In genomic region chr3:156680243-156680930, GRCh38 we compare ENCODE assay signal across 10 cellular contexts. TPM values are rescaled to one million over a fixed set of nuclear protein-coding genes. Genes with fewer than 3 reads are reported as not detected.
DNase-seq lines count a peak whose midpoint lies in the region; ATAC-seq and TF ChIP-seq lines count a peak whose summit lies in the region.
"Had no signal": no experiment of that assay in that cellular context is flagged by ENCODE, and none has a peak within 500 bp of the region (broad histone marks: within the 10 kb centered on the region; RNA-seq: fewer than 3 reads in every experiment).

No MANE protein-coding gene starts in this region.

- intact Hi-C loops in activated CD4-positive, alpha-beta T cell treated with anti-CD3 and anti-CD28 coated beads, Interleukin-2, amount 10 ng/mL, durations not matched to agents 24 days and 14 days (cut with micrococcal nuclease), result no loop called here

- no peaks in the 10 kb centered on the region for H3K27me3 Mint-ChIP-seq in activated CD4-positive, alpha-beta T cell treated with anti-CD3 and anti-CD28 coated beads, Interleukin-2, amount 10 ng/mL, durations not matched to agents 24 days and 14 days
- H3K27me3 Mint-ChIP-seq in stimulated activated memory B cell treated with anti-CD40 and anti-IgM and Interleukin-4, amounts not matched to agents 10 μg/mL and 1 μg/mL and 100 μg/mL, for 72 hours, result no peaks in the 10 kb centered on the region

- H3K27ac Mint-ChIP-seq in activated CD4-positive, alpha-beta T cell treated with anti-CD3 and anti-CD28 coated beads, Interleukin-2, amount 10 ng/mL, durations not matched to agents 24 days and 14 days, result peak overlapping the region; percentile 1
- H3K27ac Mint-ChIP-seq in stimulated activated memory B cell treated with anti-CD40 and anti-IgM and Interleukin-4, amounts not matched to agents 10 μg/mL and 1 μg/mL and 100 μg/mL, for 72 hours, result no peak overlapping the region

- no peaks in the 10 kb centered on the region for H3K9me3 Mint-ChIP-seq in activated CD4-positive, alpha-beta T cell treated with anti-CD3 and anti-CD28 coated beads, Interleukin-2, amount 10 ng/mL, durations not matched to agents 24 days and 14 days
- H3K9me3 Mint-ChIP-seq in stimulated activated memory B cell treated with anti-CD40 and anti-IgM and Interleukin-4, amounts not matched to agents 10 μg/mL and 1 μg/mL and 100 μg/mL, for 72 hours, result no peaks in the 10 kb centered on the region

- H3K36me3 Mint-ChIP-seq in activated CD4-positive, alpha-beta T cell treated with anti-CD3 and anti-CD28 coated beads, Interleukin-2, amount 10 ng/mL, durations not matched to agents 24 days and 14 days (ENCODE audit: low read depth), result peaks cover 50% of the 10 kb centered on the region
- peaks cover 48% of the 10 kb centered on the region for H3K36me3 Mint-ChIP-seq in stimulated activated memory B cell treated with anti-CD40 and anti-IgM and Interleukin-4, amounts not matched to agents 10 μg/mL and 1 μg/mL and 100 μg/mL, for 72 hours

- H3K9ac ChIP-seq in SK-N-MC (ENCODE audit: insufficient read length), result no peak overlapping the region

- no peaks in the 10 kb centered on the region for H3K9me3 ChIP-seq in SK-N-MC (ENCODE audit: low read depth, low read length)
- H3K9me3 ChIP-seq in cardiac muscle cell (ENCODE audit: low read depth), result no peaks in the 10 kb centered on the region

- peaks cover 83% of the 10 kb centered on the region for H3K4me1 ChIP-seq in cardiac muscle cell (ENCODE audit: low read depth)

- peaks cover 87% of the 10 kb centered on the region for H3K36me3 ChIP-seq in SK-N-MC (ENCODE audit: insufficient read depth, low read length)
- H3K36me3 ChIP-seq in cardiac muscle cell, result peaks cover 45% of the 10 kb centered on the region

- H3K27me3 ChIP-seq in cardiac muscle cell, result no peaks in the 10 kb centered on the region

- H3K4me1 Mint-ChIP-seq in activated CD4-positive, alpha-beta T cell treated with anti-CD3 and anti-CD28 coated beads, Interleukin-2, amount 10 ng/mL, durations not matched to agents 24 days and 14 days, result peaks cover 67% of the 10 kb centered on the region
- peaks cover 60% of the 10 kb centered on the region for H3K4me1 Mint-ChIP-seq in stimulated activated memory B cell treated with anti-CD40 and anti-IgM and Interleukin-4, amounts not matched to agents 10 μg/mL and 1 μg/mL and 100 μg/mL, for 72 hours

- peak overlapping the region; percentile 70 for H3K4me3 Mint-ChIP-seq in activated CD4-positive, alpha-beta T cell treated with anti-CD3 and anti-CD28 coated beads, Interleukin-2, amount 10 ng/mL, durations not matched to agents 24 days and 14 days
- H3K4me3 Mint-ChIP-seq in stimulated activated memory B cell treated with anti-CD40 and anti-IgM and Interleukin-4, amounts not matched to agents 10 μg/mL and 1 μg/mL and 100 μg/mL, for 72 hours, result peak overlapping the region; percentile 34

- TF ChIP-seq CTCF in cardiac muscle cell (IDR thresholded peaks at IDR 0.05; ENCODE audit: low read depth, low read length), result no peak

- 0 out of 2 replicates have a peak overlapping the region, but pooled peaks have one; percentile 7 for H3K4me3 ChIP-seq in SK-N-MC
- H3K4me3 ChIP-seq in cardiac muscle cell, result peak overlapping the region; percentile 99

- ATAC-seq in stimulated activated memory B cell treated with anti-CD40 and anti-IgM and Interleukin-4, amounts not matched to agents 10 μg/mL and 1 μg/mL and 100 μg/mL, for 72 hours, result no peak
- ATAC-seq in HG02840 (IDR thresholded peaks at IDR 0.05; ENCODE audit: low FRiP score, unreplicated experiment) (no peak), GM18517 (IDR thresholded peaks at IDR 0.05; ENCODE audit: unreplicated experiment) (no peak)

- no peak for DNase-seq in activated CD4-positive, alpha-beta T cell treated with anti-CD3 and anti-CD28 coated beads, Interleukin-2, amount 10 ng/mL, durations not matched to agents 24 days and 14 days
- DNase-seq in activated CD4-positive, alpha-beta T cell treated with anti-CD3 and anti-CD28 coated beads, Interleukin-2, amount 50 U/mL, for 4 hours, result no peak
- DNase-seq in SK-N-MC (ENCODE audit: low read depth, low spot score) (no peak), cardiac muscle cell (ENCODE audit: low read depth in 1 of 2, low spot score in 1 of 2) (no peak)
- DNase-seq in NK-92 treated with Interleukin-12 subunit alpha and Interleukin-12 subunit beta, amount 100 ng/mL, for 24 hours (lab: John Stamatoyannopoulos, UW), result no peak
- DNase-seq: amygdala, C1 segment of cervical spinal cord had no signal

- H3K27ac ChIP-seq in SK-N-MC, result 0 out of 2 replicates have a peak overlapping the region, but pooled peaks have one; percentile 6
- no peak overlapping the region for H3K27ac ChIP-seq in cardiac muscle cell

RNA-seq across cellular contexts. Expression of gene TIPARP, which starts 6.0 kb away (rescaled TPM):
- total RNA-seq in activated CD4-positive, alpha-beta T cell treated with anti-CD3 and anti-CD28 coated beads, Interleukin-2, amount 10 ng/mL, durations not matched to agents 24 days and 14 days, result 17.7 and 18.7 TPM in 2 replicates
- total RNA-seq in cardiac muscle cell, result 71.4 and 115 TPM in 2 replicates
- polyA plus RNA-seq in cardiac muscle cell, result 22.2 and 37.1 TPM in 2 replicates
